ENCODE assay signal across 8 cellular contexts in genomic region chr7:5420108-5420840, GRCh38. TPM values are rescaled to one million over a fixed set of nuclear protein-coding genes. Genes with fewer than 3 reads are reported as not detected.
DNase-seq lines count a peak whose midpoint lies in the region; ATAC-seq, FAIRE-seq and TF ChIP-seq lines count a peak whose summit lies in the region.

No MANE protein-coding gene starts in this region.

- FAIRE-seq in D721Med (lab: Jason Lieb, UNC), result no peak

- H4K20me1 ChIP-seq in PC-3 (ENCODE audit: low read length), result no peaks in the 10 kb centered on the region

- POLR2A ChIA-PET in CD8-positive, alpha-beta memory T cell (lab: Charles Lee), result interaction anchor here (3.4 kb wide), 1 partner anchor 24 kb away, joined by 16 read pairs; no protein-coding TSS in a partner anchor
- POLR2A ChIA-PET in PC-3 (lab: Charles Lee; ENCODE audit: unreplicated experiment), result interaction anchor here (0.6 kb wide), 1 partner anchor 23 kb away, joined by 5 read pairs; no protein-coding TSS in a partner anchor

- no peaks in the 10 kb centered on the region for H3K9me3 ChIP-seq in CD8-positive, alpha-beta memory T cell (ENCODE audit: low read length)
- H3K9me3 ChIP-seq in PC-3 (ENCODE audit: low read length) (no peaks in the 10 kb centered on the region), duodenal mucosa (ENCODE audit: control insufficient read depth in 1 of 2, low read length in 2 of 2) (no peaks in the 10 kb centered on the region), mononuclear cell (ENCODE audit: low read depth, low read length) (no peaks in the 10 kb centered on the region), upper lobe of right lung (no peaks in the 10 kb centered on the region)

- intact Hi-C loops in PC-3 (cut with micrococcal nuclease), result no loop called here
- intact Hi-C loops in upper lobe of right lung (cut with DNase I), result no loop called here

- no peaks in the 10 kb centered on the region for H3K9me3 Mint-ChIP-seq in CD8-positive, alpha-beta memory T cell

- H3K9ac ChIP-seq in PC-3 (ENCODE audit: low read length) (peak overlapping the region; percentile 98), duodenal mucosa (ENCODE audit: low read depth in 1 of 2, low read length in 2 of 2) (peak overlapping the region; percentile 79 to 97)

- peak overlapping the region; percentile 100 for H3K4me2 ChIP-seq in PC-3 (ENCODE audit: low read length)

- no peaks in the 10 kb centered on the region for H3K36me3 ChIP-seq in CD8-positive, alpha-beta memory T cell (ENCODE audit: insufficient read depth, low read length)
- H3K36me3 ChIP-seq in PC-3 (ENCODE audit: low read depth, low read length) (no peaks in the 10 kb centered on the region), duodenal mucosa (ENCODE audit: control insufficient read depth in 1 of 2, insufficient read depth in 2 of 2, low read length in 2 of 2) (no peaks in the 10 kb centered on the region), upper lobe of right lung (peaks cover 5% of the 10 kb centered on the region)

- DNase-seq in CD8-positive, alpha-beta memory T cell, result peak in 1 of 5 donors; percentile 34
- DNase-seq in PC-3 (no peak), upper lobe of right lung (peak; percentile 75), D721Med (ENCODE audit: insufficient read length, low spot score) (no peak), NCI-H526 treated with DMSO at 0.1 percent for 48 hours (lab: John Stamatoyannopoulos, UW) (no peak), omental fat pad (ENCODE audit: low spot score) (no peak)

- no peak for TF ChIP-seq CTCF in PC-3 (conservative IDR thresholded peaks at IDR 0.05; ENCODE audit: low read depth, low read length)
- no peak for TF ChIP-seq CTCF in upper lobe of right lung (IDR thresholded peaks at IDR 0.05)
- TF ChIP-seq CTCF in D721Med (IDR thresholded peaks at IDR 0.05; ENCODE audit: insufficient read depth, missing control alignments), result no peak
- TF ChIP-seq CTCF in omental fat pad (IDR thresholded peaks at IDR 0.05), result no peak

- no peaks in the 10 kb centered on the region for H3F3A ChIP-seq in PC-3 (ENCODE audit: low read length, unreplicated experiment)

- peaks cover 30 to 58% (median 38%) of the 10 kb centered on the region in 3 donors for H3K4me1 Mint-ChIP-seq in CD8-positive, alpha-beta memory T cell

- H3K27me3 ChIP-seq in CD8-positive, alpha-beta memory T cell (ENCODE audit: insufficient read depth, low read length, poor library complexity, severe bottlenecking), result peaks cover 54% of the 10 kb centered on the region
- H3K27me3 ChIP-seq in PC-3 (ENCODE audit: low read length) (no peaks in the 10 kb centered on the region), duodenal mucosa (ENCODE audit: control insufficient read depth in 1 of 2, insufficient read depth in 2 of 2, low read length in 2 of 2) (no peaks in the 10 kb centered on the region), mononuclear cell (ENCODE audit: insufficient read depth, low read length) (peaks cover 44% of the 10 kb centered on the region), upper lobe of right lung (no peaks in the 10 kb centered on the region)

- H3K36me3 Mint-ChIP-seq in CD8-positive, alpha-beta memory T cell, result no peaks in the 10 kb centered on the region

- H3K27ac Mint-ChIP-seq in CD8-positive, alpha-beta memory T cell, result peak overlapping the region in 2 of 8 donors; percentile 24 to 43

- H3K4me3 Mint-ChIP-seq in CD8-positive, alpha-beta memory T cell, result peak overlapping the region; percentile 64 to 88 (median 70)

- peaks cover 49% of the 10 kb centered on the region for H3K4me1 ChIP-seq in CD8-positive, alpha-beta memory T cell (ENCODE audit: insufficient read depth, low read length)
- H3K4me1 ChIP-seq in PC-3 (ENCODE audit: insufficient read depth, low read length), result peaks cover 22% of the 10 kb centered on the region
- H3K4me1 ChIP-seq in duodenal mucosa (ENCODE audit: control insufficient read depth in 1 of 2, insufficient read depth in 2 of 2, low read length in 2 of 2), result peaks cover 15 to 17% of the 10 kb centered on the region in 2 donors
- H3K4me1 ChIP-seq in mononuclear cell (ENCODE audit: insufficient read depth, low read length), result peaks cover 65% of the 10 kb centered on the region
- peaks cover 29% of the 10 kb centered on the region for H3K4me1 ChIP-seq in upper lobe of right lung

- BruUV-seq in PC-3 (replicated peaks; lab: Mats Ljungman, UMichigan), result no TSS peak

- peak overlapping the region; percentile 24 for H3K27ac ChIP-seq in CD8-positive, alpha-beta memory T cell (ENCODE audit: low read depth, low read length)
- H3K27ac ChIP-seq in PC-3 (ENCODE audit: low read length) (peak overlapping the region; percentile 95), duodenal mucosa (ENCODE audit: low read depth, low read length) (peak overlapping the region; percentile 88), upper lobe of right lung (peak overlapping the region; percentile 97)

- ATAC-seq in PC-3 (no peak), upper lobe of right lung (no peak), omental fat pad (ENCODE audit: low FRiP score) (no peak)

- H3K4me3 ChIP-seq in CD8-positive, alpha-beta memory T cell (ENCODE audit: low read length), result peak overlapping the region; percentile 19
- H3K4me3 ChIP-seq in PC-3 (ENCODE audit: low read length), result peak overlapping the region; percentile 99
- H3K4me3 ChIP-seq in duodenal mucosa (ENCODE audit: low read depth in 1 of 2, low read length in 2 of 2), result peak overlapping the region; percentile 73 to 81
- H3K4me3 ChIP-seq in mononuclear cell (ENCODE audit: low read length), result peak overlapping the region; percentile 90
- peak overlapping the region; percentile 83 for H3K4me3 ChIP-seq in upper lobe of right lung

- H2AFZ ChIP-seq in PC-3 (ENCODE audit: low read length), result no peak overlapping the region

- H3K27me3 Mint-ChIP-seq in CD8-positive, alpha-beta memory T cell, result peaks cover 51 to 56% of the 10 kb centered on the region in 2 donors

- H3K9me2 ChIP-seq in PC-3 (replicated peaks; ENCODE audit: low read length), result no peaks in the 10 kb centered on the region

- CTCF ChIA-PET in CD8-positive, alpha-beta memory T cell (lab: Charles Lee), result no interaction called here
- CTCF ChIA-PET in PC-3 (lab: Charles Lee), result no interaction called here

- H3K79me2 ChIP-seq in PC-3 (ENCODE audit: low read length), result peaks cover 85% of the 10 kb centered on the region

RNA-seq across cellular contexts. Expression of gene TNRC18, which starts 3.4 kb away (rescaled TPM):
- total RNA-seq in CD8-positive, alpha-beta memory T cell, result 10 to 100 TPM; 44.7 to 47.4 TPM
- 2.1 TPM for polyA plus RNA-seq in CD8-positive, alpha-beta memory T cell
- total RNA-seq in PC-3 (2014; rRNA removed) (26.8 and 57.8 TPM in 2 replicates), mononuclear cell (42.4 TPM), upper lobe of right lung (118 TPM), omental fat pad (10 to 100 TPM; 26.0 to 62.4 (median 29.4) TPM)

Comparison
In these comparisons a context has a peak if more than half of its experiments do, and no peak if none do; other contexts are left out.
1. H3K27ac ChIP-seq: peak in every context shown above with its lines; median percentile 97 in upper lobe of right lung; 95 in PC-3; 88 in duodenal mucosa; 24 in CD8-positive, alpha-beta memory T cell.
2. H3K4me3 ChIP-seq: peak in every context shown above with its lines; median percentile 99 in PC-3; 90 in mononuclear cell; 83 in upper lobe of right lung; 77 in duodenal mucosa; 19 in CD8-positive, alpha-beta memory T cell.